In the genomic region with DNA sequence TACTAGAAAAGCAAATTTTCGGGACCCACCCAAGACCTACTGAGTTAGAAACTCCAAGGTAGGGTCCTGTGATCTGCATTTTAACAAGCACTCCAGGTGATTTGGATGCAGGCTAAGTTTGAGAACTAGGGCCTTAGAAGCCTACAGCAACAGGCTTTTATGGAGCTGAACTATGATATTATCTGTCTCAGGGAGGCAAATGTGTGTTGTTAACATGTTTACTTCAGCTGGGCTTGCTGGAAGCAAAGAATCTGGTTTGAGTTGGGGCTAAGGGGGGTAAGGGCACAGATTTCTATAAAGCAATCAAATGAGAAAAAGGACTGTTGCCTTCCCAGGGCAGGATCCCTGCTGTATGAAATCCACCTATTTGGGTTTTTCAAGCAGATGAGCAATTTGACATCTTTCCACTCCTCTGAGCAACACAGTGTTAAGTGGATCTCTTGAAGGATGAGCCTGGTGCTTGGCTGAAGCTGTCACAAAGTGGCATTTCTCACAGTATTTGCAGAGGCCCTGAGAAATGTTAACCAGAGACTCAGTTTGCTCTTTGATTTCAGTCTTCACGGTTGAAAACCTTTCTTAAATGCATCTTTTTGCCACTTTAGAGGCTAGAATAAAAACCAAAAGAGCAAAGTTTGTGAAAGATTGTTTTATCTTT, we compare ENCODE assay signal across 12 cellular contexts. TPM values are rescaled to one million over a fixed set of nuclear protein-coding genes. Genes with fewer than 3 reads are reported as not detected.
DNase-seq lines count a peak whose midpoint lies in the region; ATAC-seq and TF ChIP-seq lines count a peak whose summit lies in the region.
"Had no signal": no experiment of that assay in that cellular context is flagged by ENCODE, and none has a peak within 500 bp of the region (broad histone marks: within the 10 kb centered on the region; RNA-seq: fewer than 3 reads in every experiment).

No MANE protein-coding gene starts in this region.

- WGBS in lung, 2 donors = 74 to 80% methylated on average over 2 of the region's 2 CpGs

- H3K9me3 ChIP-seq in lung (ENCODE audit: control insufficient read depth in 2 of 2, insufficient read depth in 1 of 2, low read length in 1 of 2) = no peaks in the 10 kb centered on the region
- H3K9me3 ChIP-seq: right lobe of liver had no signal

- no peak overlapping the region for H3K27ac ChIP-seq in lung (ENCODE audit: low read depth in 1 of 2, low read length in 1 of 2)
- H3K27ac ChIP-seq: right lobe of liver had no signal

- no peaks in the 10 kb centered on the region for H3K27me3 ChIP-seq in lung (ENCODE audit: control insufficient read depth, insufficient read depth)
- H3K27me3 ChIP-seq: right lobe of liver had no signal

- H3K36me3 ChIP-seq in lung (ENCODE audit: control insufficient read depth in 2 of 2, insufficient read depth in 2 of 2, low read length in 2 of 2) = no peaks in the 10 kb centered on the region
- H3K36me3 ChIP-seq: right lobe of liver had no signal

- H3K4me3 ChIP-seq in lung = no peak overlapping the region
- H3K4me3 ChIP-seq: right lobe of liver had no signal

- peak; percentile 36 for ATAC-seq in GM18502 (IDR thresholded peaks at IDR 0.05; ENCODE audit: poor library complexity, unreplicated experiment)
- ATAC-seq in GM19438 (IDR thresholded peaks at IDR 0.05; ENCODE audit: low read depth, unreplicated experiment) = peak; percentile 29
- peak; percentile 17 for ATAC-seq in HG03135 (IDR thresholded peaks at IDR 0.05; ENCODE audit: unreplicated experiment)
- ATAC-seq in lung (ENCODE audit: insufficient read depth, low FRiP score) = no peak
- ATAC-seq: right lobe of liver had no signal

- DNase-seq in lung (ENCODE audit: low spot score) = peak; percentile 4
- DNase-seq in cerebellum (ENCODE audit: low spot score) = no peak
- DNase-seq in COR-L47 (lab: John Stamatoyannopoulos, UW) = no peak
- no peak for DNase-seq in NCI-H146 treated with DMSO at 0.1 percent for 48 hours (lab: John Stamatoyannopoulos, UW; ENCODE audit: unreplicated experiment)
- DNase-seq in activated effector memory CD4-positive, alpha-beta T cell treated with Interleukin-2 at 50 U/mL for 16 hours = no peak
- DNase-seq: activated CD4-positive, alpha-beta memory T cell treated with anti-CD3 and anti-CD28 coated beads, Interleukin-2, amount 10 ng/mL, durations not matched to agents 7 days and 5 days; central memory CD4-positive, alpha-beta T cell; right lobe of liver; T-cell had no signal

- no peak for TF ChIP-seq CTCF in lung (IDR thresholded peaks at IDR 0.05; ENCODE audit: control extremely low read depth, extremely low read depth)

- peaks cover 2 to 5% of the 10 kb centered on the region in 2 donors for H3K4me1 ChIP-seq in lung (ENCODE audit: control insufficient read depth in 2 of 2, insufficient read depth in 2 of 2, low read length in 2 of 2)

RNA-seq across cellular contexts. Expression of a gene that starts 36.2 kb away (rescaled TPM):
- 10 to 100 TPM; 29.9 to 35.6 TPM for total RNA-seq in lung
- 10 to 100 TPM; 26.9 to 45.1 TPM for polyA plus RNA-seq in lung
- total RNA-seq in cerebellum = 45.9 TPM
